In genomic region chr7:139094030-139094429, GRCh38 we compare ENCODE assay signal across 11 cellular contexts. TPM values are rescaled to one million over a fixed set of nuclear protein-coding genes. Genes with fewer than 3 reads are reported as not detected.
DNase-seq lines count a peak whose midpoint lies in the region; ATAC-seq, FAIRE-seq and TF ChIP-seq lines count a peak whose summit lies in the region.
"Had no signal": no experiment of that assay in that cellular context is flagged by ENCODE, and none has a peak within 500 bp of the region (broad histone marks: within the 10 kb centered on the region; RNA-seq: fewer than 3 reads in every experiment).

No MANE protein-coding gene starts in this region.

- no peaks in the 10 kb centered on the region for H3K9me3 ChIP-seq in naive thymus-derived CD4-positive, alpha-beta T cell (ENCODE audit: control insufficient read depth in 2 of 3, low read length in 3 of 3)
- no peaks in the 10 kb centered on the region for H3K9me3 ChIP-seq in pancreas
- H3K9me3 ChIP-seq: vagina had no signal

- POLR2A ChIA-PET in naive thymus-derived CD4-positive, alpha-beta T cell (lab: Charles Lee) = interaction anchor here (0.5 to 5.4 kb wide), 18 partner anchors 9 to 1609 kb away, joined by 3 to 151 read pairs (median 8); no protein-coding TSS in a partner anchor

- peak overlapping the region; percentile 93 for H3K27ac Mint-ChIP-seq in stimulated activated naive CD8-positive, alpha-beta T cell treated with anti-CD3 and anti-CD28 coated beads, Interleukin-15, Interleukin-2, amounts not matched to agents 100 ng/mL and 50 ng/mL, for 24 hours
- H3K27ac Mint-ChIP-seq in activated naive CD8-positive, alpha-beta T cell = peak overlapping the region; percentile 97
- H3K27ac Mint-ChIP-seq in naive thymus-derived CD4-positive, alpha-beta T cell = peak overlapping the region; percentile 89 to 97 (median 94)

- CTCF ChIA-PET in naive thymus-derived CD4-positive, alpha-beta T cell (lab: Charles Lee) = interaction anchor here (0.6 to 2.5 kb wide), 12 partner anchors 10 to 140 kb away, joined by 3 to 26 read pairs (median 5); no protein-coding TSS in a partner anchor

- peak overlapping the region; percentile 84 for H3K4me3 ChIP-seq in naive thymus-derived CD4-positive, alpha-beta T cell (ENCODE audit: low read length)
- H3K4me3 ChIP-seq in pancreas = no peak overlapping the region
- H3K4me3 ChIP-seq: vagina had no signal

- 89 to 90% methylated on average over 3 of the region's 3 CpGs for WGBS in pancreas, 2 donors

- H3K27me3 ChIP-seq in naive thymus-derived CD4-positive, alpha-beta T cell (ENCODE audit: control insufficient read depth in 2 of 2, insufficient read depth in 2 of 2, low read length in 2 of 2) = no peaks in the 10 kb centered on the region
- H3K27me3 ChIP-seq in pancreas = no peaks in the 10 kb centered on the region
- H3K27me3 ChIP-seq: vagina had no signal

- H3K36me3 Mint-ChIP-seq in stimulated activated naive CD8-positive, alpha-beta T cell treated with anti-CD3 and anti-CD28 coated beads, Interleukin-15, Interleukin-2, amounts not matched to agents 100 ng/mL and 50 ng/mL, for 24 hours (ENCODE audit: low read depth) = peaks cover 81% of the 10 kb centered on the region
- peaks cover 21% of the 10 kb centered on the region for H3K36me3 Mint-ChIP-seq in activated naive CD8-positive, alpha-beta T cell
- peaks cover 5 to 65% (median 38%) of the 10 kb centered on the region in 5 donors for H3K36me3 Mint-ChIP-seq in naive thymus-derived CD4-positive, alpha-beta T cell

- intact Hi-C loops in naive thymus-derived CD4-positive, alpha-beta T cell (cut with micrococcal nuclease) = loop anchor here (1.0 to 10.0 kb wide), 6 partner anchors 9 to 1089 kb away; partner anchors contain the start of gene CREB3L2 (in 1 of the 2)
- intact Hi-C loops in pancreas (cut with DNase I) = no loop called here

- H3K4me3 Mint-ChIP-seq in stimulated activated naive CD8-positive, alpha-beta T cell treated with anti-CD3 and anti-CD28 coated beads, Interleukin-15, Interleukin-2, amounts not matched to agents 100 ng/mL and 50 ng/mL, for 24 hours = peak overlapping the region; percentile 79
- peak overlapping the region; percentile 91 for H3K4me3 Mint-ChIP-seq in activated naive CD8-positive, alpha-beta T cell
- H3K4me3 Mint-ChIP-seq in naive thymus-derived CD4-positive, alpha-beta T cell = peak overlapping the region; percentile 81 to 98 (median 88)

- H3K36me3 ChIP-seq in naive thymus-derived CD4-positive, alpha-beta T cell (ENCODE audit: control insufficient read depth in 2 of 3, insufficient read depth in 3 of 3, low read length in 3 of 3) = peaks cover 4 to 6% (median 5%) of the 10 kb centered on the region in 3 experiments
- H3K36me3 ChIP-seq in pancreas = no peaks in the 10 kb centered on the region

- H3K4me1 Mint-ChIP-seq in stimulated activated naive CD8-positive, alpha-beta T cell treated with anti-CD3 and anti-CD28 coated beads, Interleukin-15, Interleukin-2, amounts not matched to agents 100 ng/mL and 50 ng/mL, for 24 hours (ENCODE audit: low read depth) = peaks cover 92% of the 10 kb centered on the region
- H3K4me1 Mint-ChIP-seq in activated naive CD8-positive, alpha-beta T cell (ENCODE audit: low read depth) = peaks cover 88% of the 10 kb centered on the region
- H3K4me1 Mint-ChIP-seq in naive thymus-derived CD4-positive, alpha-beta T cell = peaks cover 61 to 98% (median 84%) of the 10 kb centered on the region in 7 donors

- H3K27ac ChIP-seq in naive thymus-derived CD4-positive, alpha-beta T cell (ENCODE audit: low read depth, low read length) = peak overlapping the region; percentile 75
- H3K27ac ChIP-seq in pancreas = no peak overlapping the region

- H3K9me3 Mint-ChIP-seq in stimulated activated naive CD8-positive, alpha-beta T cell treated with anti-CD3 and anti-CD28 coated beads, Interleukin-15, Interleukin-2, amounts not matched to agents 100 ng/mL and 50 ng/mL, for 24 hours = no peaks in the 10 kb centered on the region
- H3K9me3 Mint-ChIP-seq in activated naive CD8-positive, alpha-beta T cell (ENCODE audit: low read depth) = no peaks in the 10 kb centered on the region
- H3K9me3 Mint-ChIP-seq in naive thymus-derived CD4-positive, alpha-beta T cell = peaks cover 0 to 6% (median 0%) of the 10 kb centered on the region in 11 donors

- ATAC-seq in stimulated activated naive CD8-positive, alpha-beta T cell treated with anti-CD3 and anti-CD28 coated beads, Interleukin-15, Interleukin-2, amounts not matched to agents 100 U/mL and 50 U/mL, for 24 hours = no peak
- no peak for ATAC-seq in naive thymus-derived CD4-positive, alpha-beta T cell
- no peak for ATAC-seq in pancreas

- no peak for DNase-seq in stimulated activated naive CD8-positive, alpha-beta T cell treated with anti-CD3 and anti-CD28 coated beads, Interleukin-15, Interleukin-2, amounts not matched to agents 100 U/mL and 50 U/mL, for 24 hours
- no peak for DNase-seq in naive thymus-derived CD4-positive, alpha-beta T cell
- no peak for DNase-seq in NCI-H82 (lab: John Stamatoyannopoulos, UW)
- DNase-seq in 8988T = no peak
- DNase-seq in NCI-H510A (lab: John Stamatoyannopoulos, UW) = no peak
- DNase-seq in pancreas = no peak
- DNase-seq: central memory CD4-positive, alpha-beta T cell; OCI-M1 had no signal

- H3K4me1 ChIP-seq in naive thymus-derived CD4-positive, alpha-beta T cell (ENCODE audit: control insufficient read depth in 2 of 2, insufficient read depth in 2 of 2, low read length in 2 of 2) = peaks cover 54 to 70% of the 10 kb centered on the region in 2 donors
- H3K4me1 ChIP-seq in pancreas = peaks cover 0 to 12% (median 4%) of the 10 kb centered on the region in 3 donors

- TF ChIP-seq CTCF in pancreas (IDR thresholded peaks at IDR 0.05) = no peak

- H3K27me3 Mint-ChIP-seq in stimulated activated naive CD8-positive, alpha-beta T cell treated with anti-CD3 and anti-CD28 coated beads, Interleukin-15, Interleukin-2, amounts not matched to agents 100 ng/mL and 50 ng/mL, for 24 hours = no peaks in the 10 kb centered on the region
- H3K27me3 Mint-ChIP-seq in activated naive CD8-positive, alpha-beta T cell = no peaks in the 10 kb centered on the region
- peaks cover 0 to 3% (median 0%) of the 10 kb centered on the region in 5 donors for H3K27me3 Mint-ChIP-seq in naive thymus-derived CD4-positive, alpha-beta T cell

- FAIRE-seq in pancreas (lab: Jason Lieb, UNC) = no peak

RNA-seq across cellular contexts. Expression of gene ZC3HAV1, which starts 15.5 kb away (rescaled TPM):
- 100 to 1,000 TPM; 129 to 181 (median 152) TPM for total RNA-seq in naive thymus-derived CD4-positive, alpha-beta T cell
- 100 to 1,000 TPM; 165 to 249 TPM for polyA plus RNA-seq in naive thymus-derived CD4-positive, alpha-beta T cell
- total RNA-seq in pancreas = 10 to 100 TPM in 4 of 6 donors, 1 to 10 TPM in 2; 7.4 to 18.5 (median 11.3) TPM
- polyA plus RNA-seq in pancreas = 1 to 10 TPM; 3.6 to 5.5 TPM

RNA-seq across cellular contexts. Expression of gene ZC3HAV1L, which starts 58.2 kb away (rescaled TPM):
- 10 to 100 TPM in 1 of 5 experiments, 1 to 10 TPM in 1, under 1 TPM in 3; 0.35 to 26.7 (median 0.78) TPM for total RNA-seq in naive thymus-derived CD4-positive, alpha-beta T cell
- under 1 TPM in 1 of 2 donors, not detected in 1; 0.13 TPM for polyA plus RNA-seq in naive thymus-derived CD4-positive, alpha-beta T cell
- 1 to 10 TPM; 1.2 to 5.7 (median 2.7) TPM for total RNA-seq in pancreas
- under 1 TPM; 0.87 to 0.99 TPM for polyA plus RNA-seq in pancreas

Comparison
In these comparisons a context has a peak if more than half of its experiments do, and no peak if none do; other contexts are left out.
1. RNA of gene ZC3HAV1, which starts 15.5 kb away (total RNA-seq): 129 to 181 TPM in naive thymus-derived CD4-positive, alpha-beta T cell; 7.4 to 18.5 TPM in pancreas; every median in the first group is over 4 times any median in the second.
2. intact Hi-C loops: an anchor here in naive thymus-derived CD4-positive, alpha-beta T cell (1.0 to 10.0 kb wide); none called in pancreas.
3. Peak in every context shown above with its lines, with median percentiles within 50 percentile points of each other: H3K27ac Mint-ChIP-seq and H3K4me3 Mint-ChIP-seq.